In genomic region chr15:31200735-31201151, GRCh38 we compare ENCODE assay signal across 8 cellular contexts.
DNase-seq lines count a peak whose midpoint lies in the region; ATAC-seq and TF ChIP-seq lines count a peak whose summit lies in the region.

No MANE protein-coding gene starts in this region.

- H3K27ac ChIP-seq in C4-2B (no peak overlapping the region), neural progenitor cell (no peak overlapping the region), tibial artery (no peak overlapping the region)

- intact Hi-C loops in tibial artery (cut with DNase I; ENCODE audit: low total_unique reads) = loop anchor here (5.0 kb wide), 1 partner anchor 237 kb away; no protein-coding TSS in a partner anchor

- H3K9me3 ChIP-seq in Loucy (ENCODE audit: insufficient read depth, low read depth, low read length) (no peaks in the 10 kb centered on the region), neural progenitor cell (ENCODE audit: low read depth) (no peaks in the 10 kb centered on the region), tibial artery (no peaks in the 10 kb centered on the region)

- H3K4me3 Mint-ChIP-seq in neural progenitor cell = no peak overlapping the region

- H3K9me3 Mint-ChIP-seq in neural progenitor cell = no peaks in the 10 kb centered on the region

- no peak overlapping the region for H3K4me2 ChIP-seq in Loucy (ENCODE audit: low read depth, low read length, poor library complexity, severe bottlenecking)
- H3K4me2 ChIP-seq in neural progenitor cell = no peak overlapping the region

- H3K4me1 ChIP-seq in Loucy (ENCODE audit: insufficient read depth, low read length, poor library complexity, severe bottlenecking) (no peaks in the 10 kb centered on the region), neural progenitor cell (peaks cover 4% of the 10 kb centered on the region), tibial artery (no peaks in the 10 kb centered on the region)

- H3K9me2 ChIP-seq in Loucy (replicated peaks; ENCODE audit: low read depth, low read length) = no peaks in the 10 kb centered on the region

- H3K27me3 ChIP-seq in Loucy (ENCODE audit: insufficient read depth, low read length, poor library complexity, severe bottlenecking) (no peaks in the 10 kb centered on the region), neural progenitor cell (no peaks in the 10 kb centered on the region), tibial artery (peaks cover 0 to 37% of the 10 kb centered on the region in 2 donors)

- H3K4me3 ChIP-seq in Loucy (ENCODE audit: low read length, poor library complexity, severe bottlenecking) (no peak overlapping the region), neural progenitor cell (no peak overlapping the region), tibial artery (no peak overlapping the region)

- H4K20me1 ChIP-seq in Loucy (ENCODE audit: insufficient read depth, low read length, poor library complexity, severe bottlenecking) = no peaks in the 10 kb centered on the region
- no peaks in the 10 kb centered on the region for H4K20me1 ChIP-seq in neural progenitor cell (ENCODE audit: low read depth)

- TF ChIP-seq CTCF in C4-2B (conservative IDR thresholded peaks at IDR 0.05) (peak; percentile 42), Loucy (conservative IDR thresholded peaks at IDR 0.05; ENCODE audit: low read length) (peak; percentile 25; the same call in 1 of the 2 replicates), neural progenitor cell (IDR thresholded peaks at IDR 0.05) (peak; percentile 61), tibial artery (IDR thresholded peaks at IDR 0.05) (peak; percentile 48 to 63)

- H3K9ac ChIP-seq in Loucy (ENCODE audit: low read depth, low read length, poor library complexity, severe bottlenecking) (no peak overlapping the region), neural progenitor cell (no peak overlapping the region)

- DNase-seq in activated T-cell treated with anti-CD3 and anti-CD28 coated beads for 1 hour (ENCODE audit: low read depth) (peak; percentile 60), neural progenitor cell (ENCODE audit: low spot score) (peak; percentile 78), tibial artery (peak; percentile 54 to 76)

- H3K79me2 ChIP-seq in Loucy (ENCODE audit: insufficient read depth, low read length) (no peaks in the 10 kb centered on the region), neural progenitor cell (ENCODE audit: low read depth) (no peaks in the 10 kb centered on the region)

- no peaks in the 10 kb centered on the region for H3K36me3 Mint-ChIP-seq in neural progenitor cell

- no peak overlapping the region for H2AFZ ChIP-seq in Loucy (ENCODE audit: low read length)
- H2AFZ ChIP-seq in neural progenitor cell (replicated peaks) = peak overlapping the region; percentile 87

- H3K27ac Mint-ChIP-seq in neural progenitor cell = no peak overlapping the region

- ATAC-seq in esophagus mucosa = peak; percentile 90
- no peak for ATAC-seq in GM18858 (IDR thresholded peaks at IDR 0.05; ENCODE audit: unreplicated experiment)
- no peak for ATAC-seq in GM19035 (IDR thresholded peaks at IDR 0.05; ENCODE audit: unreplicated experiment)

- peaks cover 3% of the 10 kb centered on the region for H3K27me3 Mint-ChIP-seq in neural progenitor cell (ENCODE audit: insufficient read depth, low read depth)

- H3K36me3 ChIP-seq in Loucy (ENCODE audit: insufficient read depth, low read length) = no peaks in the 10 kb centered on the region
- H3K36me3 ChIP-seq in neural progenitor cell = no peaks in the 10 kb centered on the region
- no peaks in the 10 kb centered on the region for H3K36me3 ChIP-seq in tibial artery

- H3F3A ChIP-seq in Loucy (ENCODE audit: low read depth) (no peaks in the 10 kb centered on the region), neural progenitor cell (ENCODE audit: low read depth) (no peaks in the 10 kb centered on the region)

- peaks cover 8% of the 10 kb centered on the region for H3K4me1 Mint-ChIP-seq in neural progenitor cell
